ENCODE assay signal across 14 cellular contexts in the genomic region with DNA sequence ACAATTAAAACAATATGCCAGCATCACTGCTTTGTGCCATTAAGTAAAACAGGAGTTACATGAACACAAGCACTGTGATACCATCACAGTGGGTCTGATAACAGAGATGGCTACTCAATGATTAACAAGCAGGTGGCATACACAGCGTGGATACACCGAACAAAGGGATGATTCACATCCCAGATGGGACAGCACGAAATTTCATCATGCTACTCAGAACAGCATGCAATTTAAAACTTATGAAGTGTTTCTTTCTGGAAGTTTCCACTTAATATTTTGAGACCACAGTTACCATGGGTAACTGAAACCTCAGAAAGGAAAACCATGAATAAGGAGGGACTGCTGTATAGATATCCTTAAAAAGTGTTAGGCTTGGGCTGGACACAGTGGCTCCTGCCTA. TPM values are rescaled to one million over a fixed set of nuclear protein-coding genes. Genes with fewer than 3 reads are reported as not detected.
DNase-seq lines count a peak whose midpoint lies in the region; ATAC-seq and TF ChIP-seq lines count a peak whose summit lies in the region.
"Had no signal": no experiment of that assay in that cellular context is flagged by ENCODE, and none has a peak within 500 bp of the region (broad histone marks: within the 10 kb centered on the region; RNA-seq: fewer than 3 reads in every experiment).

No MANE protein-coding gene starts in this region.

- H4K5ac ChIP-seq in mesendoderm (ENCODE audit: low read length), result no peak overlapping the region

- no peak overlapping the region for H3K9ac ChIP-seq in mesendoderm (ENCODE audit: low read length)

- intact Hi-C loops in prostate gland (cut with DNase I), result no loop called here

- H2BK120ac ChIP-seq in mesendoderm (ENCODE audit: low read depth, low read length), result no peak overlapping the region

- H3K36me3 ChIP-seq in osteoblast (ENCODE audit: insufficient read depth, low read length) (peaks cover 36% of the 10 kb centered on the region), mesendoderm (ENCODE audit: control insufficient read depth, insufficient read depth, low read length) (no peaks in the 10 kb centered on the region), prostate gland (no peaks in the 10 kb centered on the region)

- H3K23ac ChIP-seq in mesendoderm (ENCODE audit: low read length), result no peak overlapping the region

- no peak for TF ChIP-seq CTCF in osteoblast (IDR thresholded peaks at IDR 0.05; ENCODE audit: extremely low read depth, low read depth, low read length)
- TF ChIP-seq CTCF in prostate gland (IDR thresholded peaks at IDR 0.05), result no peak

- H3K9me3 ChIP-seq in osteoblast (ENCODE audit: low read depth, low read length) (no peaks in the 10 kb centered on the region), prostate gland (no peaks in the 10 kb centered on the region)
- H3K9me3 ChIP-seq: suprapubic skin had no signal

- no peaks in the 10 kb centered on the region for H4K20me1 ChIP-seq in osteoblast (ENCODE audit: insufficient read depth, low read length)

- H2AK5ac ChIP-seq in mesendoderm (ENCODE audit: low read length), result no peak overlapping the region

- H3K4me1 ChIP-seq in osteoblast (ENCODE audit: insufficient read depth, low read length) (no peaks in the 10 kb centered on the region), mesendoderm (ENCODE audit: control insufficient read depth, low read depth, low read length) (no peaks in the 10 kb centered on the region), prostate gland (replicated peaks) (no peaks in the 10 kb centered on the region)
- H3K4me1 ChIP-seq: suprapubic skin had no signal

- no peak for ATAC-seq in HG03565 (IDR thresholded peaks at IDR 0.05; ENCODE audit: unreplicated experiment)

- H3K18ac ChIP-seq in mesendoderm (ENCODE audit: low read length), result no peak overlapping the region

- H4K8ac ChIP-seq in mesendoderm (ENCODE audit: low read depth, low read length), result no peak overlapping the region

- H3K27ac ChIP-seq in osteoblast (ENCODE audit: low read depth, low read length) (peak overlapping the region; percentile 59), mesendoderm (ENCODE audit: low read depth, low read length) (no peak overlapping the region), prostate gland (no peak overlapping the region)
- H3K27ac ChIP-seq: coronary artery, suprapubic skin had no signal

- DNase-seq in ELR (ENCODE audit: low read depth), result peak; percentile 70
- DNase-seq in SK-MEL-5 (ENCODE audit: low read depth, low spot score), result peak; percentile 64
- peak; percentile 66 for DNase-seq in fibroblast of gingiva (ENCODE audit: low read depth)
- no peak for DNase-seq in osteoblast (ENCODE audit: insufficient read length, low spot score, missing footprints)
- DNase-seq in mesendoderm, result no peak
- no peak for DNase-seq in activated naive CD4-positive, alpha-beta T cell treated with anti-CD3 and anti-CD28 coated beads, Interleukin-2, amount 50 U/mL, for 16 hours
- no peak for DNase-seq in prostate gland (ENCODE audit: low spot score)
- DNase-seq: activated CD4-positive, alpha-beta T cell treated with anti-CD3 and anti-CD28 coated beads, Interleukin-2, amount 50 U/mL, for 1 hour; activated effector memory CD4-positive, alpha-beta T cell treated with Interleukin-2 at 50 U/mL for 16 hours; NK-92 treated with Interleukin-12 subunit alpha and Interleukin-12 subunit beta, amount 100 ng/mL, for 24 hours; stimulated activated CD4-positive, alpha-beta T cell treated with anti-CD3 and anti-CD28 coated beads, Interleukin-4, amount 100 ng/mL, for 4 hours had no signal

- WGBS in mesendoderm (ENCODE audit: extremely low coverage, insufficient coverage, low lambda C conversion rate), result no CpG with 5 or more reads among the region's 3 CpGs
- 76% methylated on average over 3 of the region's 3 CpGs for WGBS in prostate gland

- H3K56ac ChIP-seq in mesendoderm (ENCODE audit: low read length), result no peak overlapping the region

- H3K79me2 ChIP-seq in osteoblast (ENCODE audit: insufficient read depth, low read length), result no peaks in the 10 kb centered on the region
- H3K79me2 ChIP-seq in mesendoderm (ENCODE audit: control insufficient read depth, insufficient read depth, low read length), result no peaks in the 10 kb centered on the region

- no peak overlapping the region for H2BK5ac ChIP-seq in mesendoderm (ENCODE audit: low read length)

- H3K4ac ChIP-seq in mesendoderm (ENCODE audit: low read depth, low read length), result no peak overlapping the region

- H2AFZ ChIP-seq in osteoblast (ENCODE audit: low read length), result no peak overlapping the region

- H3K79me1 ChIP-seq in mesendoderm (ENCODE audit: low read length), result no peaks in the 10 kb centered on the region

- no peak for TF ChIP-seq POLR2A in prostate gland (IDR thresholded peaks at IDR 0.05)

- in situ Hi-C loops in SK-MEL-5 (cut with HindIII; ENCODE audit: low pct_unique_long_range_greater_than_20kb, low sequenced_read_pairs), result no loop called here

- H3K27me3 ChIP-seq in osteoblast (ENCODE audit: insufficient read depth, low read length) (no peaks in the 10 kb centered on the region), mesendoderm (ENCODE audit: insufficient read depth, low read length, poor library complexity) (no peaks in the 10 kb centered on the region), prostate gland (replicated peaks; ENCODE audit: insufficient read depth) (no peaks in the 10 kb centered on the region)
- H3K27me3 ChIP-seq: suprapubic skin had no signal

- no peak overlapping the region for H3K4me2 ChIP-seq in osteoblast (ENCODE audit: insufficient read depth, low read length)
- H3K4me2 ChIP-seq in mesendoderm (ENCODE audit: low read length), result no peak overlapping the region

- H3K4me3 ChIP-seq in osteoblast (ENCODE audit: insufficient read depth, low read length) (no peak overlapping the region), mesendoderm (ENCODE audit: low read length) (no peak overlapping the region), prostate gland (no peak overlapping the region)
- H3K4me3 ChIP-seq: coronary artery, suprapubic skin had no signal

- H2BK15ac ChIP-seq in mesendoderm (replicated peaks; ENCODE audit: low read depth), result no peak overlapping the region

RNA-seq across cellular contexts. Expression of gene SLC24A1, which starts 44.5 kb away (rescaled TPM):
- 7.0 and 7.4 TPM in 2 replicates for total RNA-seq in SK-MEL-5 (2014; rRNA removed; shearing (Covaris generic))
- 8.6 and 22.0 TPM in 2 replicates for polyA plus RNA-seq in SK-MEL-5 (2015; cell fraction: cytosol; rRNA removed)
- polyA plus RNA-seq in SK-MEL-5 (2015; cell fraction: nucleus; rRNA removed), result 7.7 and 8.0 TPM in 2 replicates
- total RNA-seq in osteoblast (10.1 and 11.8 TPM in 2 replicates), prostate gland (10 to 100 TPM in 1 of 2 donors, 1 to 10 TPM in 1; 8.9 to 14.5 TPM)
- polyA plus RNA-seq in mesendoderm (2013, experiment 1 of 2), result 4.3 TPM
- polyA plus RNA-seq in mesendoderm (2013, experiment 2 of 2), result 4.0 TPM

RNA-seq across cellular contexts. Expression of gene INTS14, which starts 55.3 kb away (rescaled TPM):
- 24.7 and 27.3 TPM in 2 replicates for total RNA-seq in SK-MEL-5 (2014; rRNA removed; shearing (Covaris generic))
- polyA plus RNA-seq in SK-MEL-5 (2015; cell fraction: cytosol; rRNA removed), result 40.9 and 44.8 TPM in 2 replicates
- polyA plus RNA-seq in SK-MEL-5 (2015; cell fraction: nucleus; rRNA removed), result 74.6 and 78.7 TPM in 2 replicates
- total RNA-seq in osteoblast (31.5 and 35.4 TPM in 2 replicates), prostate gland (10 to 100 TPM; 39.4 to 55.2 TPM)
- polyA plus RNA-seq in mesendoderm (2013, experiment 1 of 2), result 26.9 TPM
- 26.7 TPM for polyA plus RNA-seq in mesendoderm (2013, experiment 2 of 2)

Comparison
In these comparisons a context has a peak if more than half of its experiments do, and no peak if none do; other contexts are left out.
1. DNase-seq: peak in ELR (single experiment), SK-MEL-5 (single experiment) and fibroblast of gingiva (single experiment); none in osteoblast (single experiment), mesendoderm (single experiment), activated naive CD4-positive, alpha-beta T cell treated with anti-CD3 and anti-CD28 coated beads, Interleukin-2, amount 50 U/mL, for 16 hours (single experiment) and prostate gland (single experiment).